ENCODE assay signal across 10 cellular contexts in genomic region chr1:211132681-211133392, GRCh38. TPM values are rescaled to one million over a fixed set of nuclear protein-coding genes. Genes with fewer than 3 reads are reported as not detected.
DNase-seq lines count a peak whose midpoint lies in the region; ATAC-seq and TF ChIP-seq lines count a peak whose summit lies in the region.
"Had no signal": no experiment of that assay in that cellular context is flagged by ENCODE, and none has a peak within 500 bp of the region (broad histone marks: within the 10 kb centered on the region; RNA-seq: fewer than 3 reads in every experiment).

No MANE protein-coding gene starts in this region.

- H2AFZ ChIP-seq in neural progenitor cell (replicated peaks) = peak overlapping the region; percentile 83

- H3K27me3 Mint-ChIP-seq in neural progenitor cell (ENCODE audit: insufficient read depth, low read depth) = peaks cover 15% of the 10 kb centered on the region

- H3K9me3 Mint-ChIP-seq in neural progenitor cell = no peaks in the 10 kb centered on the region
- H3K9me3 Mint-ChIP-seq: activated naive CD8-positive, alpha-beta T cell treated with anti-CD3 and anti-CD28 coated beads for 36 hours had no signal

- WGBS in gastroesophageal sphincter (ENCODE audit: low coverage in 1 of 2), 2 donors = 18 to 21% methylated on average over 14 to 20 of the region's 21 CpGs

- no peak for TF ChIP-seq CTCF in neural progenitor cell (IDR thresholded peaks at IDR 0.05)
- no peak for TF ChIP-seq CTCF in GM13977 (IDR thresholded peaks at IDR 0.05; ENCODE audit: extremely low read depth, insufficient read depth, missing control alignments)
- TF ChIP-seq CTCF in gastroesophageal sphincter (IDR thresholded peaks at IDR 0.05) = no peak

- no peaks in the 10 kb centered on the region for H3K9me3 ChIP-seq in HUES48 (ENCODE audit: control insufficient read depth, insufficient read depth, low read length)
- no peaks in the 10 kb centered on the region for H3K9me3 ChIP-seq in endocrine pancreas (ENCODE audit: control insufficient read depth, low read length)
- H3K9me3 ChIP-seq in neural progenitor cell (ENCODE audit: low read depth) = no peaks in the 10 kb centered on the region
- no peaks in the 10 kb centered on the region for H3K9me3 ChIP-seq in gastroesophageal sphincter

- H3K79me2 ChIP-seq in neural progenitor cell (ENCODE audit: low read depth) = no peaks in the 10 kb centered on the region

- peaks cover 13% of the 10 kb centered on the region for H3K4me1 Mint-ChIP-seq in neural progenitor cell

- H3K9ac ChIP-seq in HUES48 (ENCODE audit: low read depth, low read length) (no peak overlapping the region), endocrine pancreas (ENCODE audit: control insufficient read depth, insufficient read depth, low read length) (peak overlapping the region; percentile 57), neural progenitor cell (no peak overlapping the region)

- no peak for TF ChIP-seq POLR2A in gastroesophageal sphincter (IDR thresholded peaks at IDR 0.05)

- ATAC-seq in gastroesophageal sphincter = no peak

- peaks cover 3% of the 10 kb centered on the region; the same call in 1 of the 2 replicates for H3K4me1 ChIP-seq in HUES48 (ENCODE audit: control insufficient read depth, insufficient read depth, low read length)
- H3K4me1 ChIP-seq in endocrine pancreas (ENCODE audit: control insufficient read depth, insufficient read depth, low read length) = peaks cover 10% of the 10 kb centered on the region
- peaks cover 3% of the 10 kb centered on the region for H3K4me1 ChIP-seq in neural progenitor cell
- peaks cover 0 to 20% (median 4%) of the 10 kb centered on the region in 3 donors for H3K4me1 ChIP-seq in gastroesophageal sphincter

- H3K4me3 ChIP-seq in HUES48 (ENCODE audit: low read depth, low read length) = peak overlapping the region; percentile 68
- H3K4me3 ChIP-seq in endocrine pancreas (ENCODE audit: control insufficient read depth, insufficient read depth, low read length) = peak overlapping the region; percentile 41
- H3K4me3 ChIP-seq in neural progenitor cell = peak overlapping the region; percentile 63
- peak overlapping the region in 1 of 2 donors; percentile 50 for H3K4me3 ChIP-seq in gastroesophageal sphincter

- H3K4me3 Mint-ChIP-seq in neural progenitor cell = peak overlapping the region; percentile 88

- H3K4me2 ChIP-seq in neural progenitor cell = peak overlapping the region; percentile 95

- TF ChIP-seq EP300 in gastroesophageal sphincter (IDR thresholded peaks at IDR 0.05) = no peak

- in situ Hi-C loops in ACHN (cut with HindIII; ENCODE audit: low pct_ligation_motif_present, low pct_unique_long_range_greater_than_20kb, low sequenced_read_pairs) (loop anchor here (25.0 kb wide), 2 partner anchors 546 to 721 kb away; no protein-coding TSS in a partner anchor), GM13977 (cut with MboI; ENCODE audit: low pct_unique_long_range_greater_than_20kb, low sequenced_read_pairs, unreplicated experiment) (loop anchor here (25.0 kb wide), 2 partner anchors 546 to 721 kb away; no protein-coding TSS in a partner anchor)

- no peaks in the 10 kb centered on the region for H3F3A ChIP-seq in neural progenitor cell (ENCODE audit: low read depth)

- H3K27ac ChIP-seq in HUES48 (ENCODE audit: low read depth, low read length) (no peak overlapping the region), neural progenitor cell (no peak overlapping the region), gastroesophageal sphincter (no peak overlapping the region)

- no peaks in the 10 kb centered on the region for H3K36me3 Mint-ChIP-seq in neural progenitor cell
- H3K36me3 Mint-ChIP-seq: activated naive CD8-positive, alpha-beta T cell treated with anti-CD3 and anti-CD28 coated beads for 36 hours had no signal

- H4K20me1 ChIP-seq in neural progenitor cell (ENCODE audit: low read depth) = no peaks in the 10 kb centered on the region

- H3K27ac Mint-ChIP-seq in neural progenitor cell = no peak overlapping the region
- H3K27ac Mint-ChIP-seq: activated naive CD8-positive, alpha-beta T cell treated with anti-CD3 and anti-CD28 coated beads for 36 hours had no signal

- H3K27me3 ChIP-seq in HUES48 (ENCODE audit: control insufficient read depth, insufficient read depth, low read length) (peaks cover 29% of the 10 kb centered on the region), endocrine pancreas (ENCODE audit: control insufficient read depth, insufficient read depth, low read length) (no peaks in the 10 kb centered on the region), neural progenitor cell (peaks cover 51% of the 10 kb centered on the region), gastroesophageal sphincter (peaks cover 65% of the 10 kb centered on the region)

- DNase-seq in ACHN (peak; percentile 23), neural progenitor cell (ENCODE audit: low spot score) (peak; percentile 43), SW 1271 (lab: John Stamatoyannopoulos, UW) (no peak), GM13977 (ENCODE audit: low spot score) (no peak)
- DNase-seq in stimulated activated CD4-positive, alpha-beta T cell treated with anti-CD3 and anti-CD28 coated beads, Interleukin-12 subunit alpha, Interleukin-12 subunit beta, amount 100 ng/mL, for 4 hours = no peak
- DNase-seq: activated naive CD8-positive, alpha-beta T cell treated with anti-CD3 and anti-CD28 coated beads for 36 hours; NCI-H1417 treated with DMSO at 0.1 percent for 48 hours had no signal

- H3K36me3 ChIP-seq in HUES48 (ENCODE audit: control insufficient read depth, insufficient read depth, low read length) (no peaks in the 10 kb centered on the region), endocrine pancreas (ENCODE audit: control insufficient read depth, insufficient read depth, low read length) (no peaks in the 10 kb centered on the region), neural progenitor cell (no peaks in the 10 kb centered on the region), gastroesophageal sphincter (no peaks in the 10 kb centered on the region)

RNA-seq across cellular contexts. Expression of gene KCNH1, which starts 1.1 kb away (rescaled TPM):
- total RNA-seq in neural progenitor cell (ENCODE audit: low replicate concordance) (0.99 and 1.6 TPM in 2 replicates), gastroesophageal sphincter (1 to 10 TPM in 2 of 4 donors, under 1 TPM in 2; 0.15 to 2.3 (median 1.2) TPM)
- total RNA-seq: activated naive CD8-positive, alpha-beta T cell treated with anti-CD3 and anti-CD28 coated beads for 36 hours had no signal

Comparison
In these comparisons a context has a peak if more than half of its experiments do, and no peak if none do; other contexts are left out.
1. DNase-seq: peak in ACHN (single experiment) and neural progenitor cell (single experiment); none in SW 1271 (0 of 2), stimulated activated CD4-positive, alpha-beta T cell treated with anti-CD3 and anti-CD28 coated beads, Interleukin-12 subunit alpha, Interleukin-12 subunit beta, amount 100 ng/mL, for 4 hours (single experiment) and GM13977 (single experiment).